In the genomic region with DNA sequence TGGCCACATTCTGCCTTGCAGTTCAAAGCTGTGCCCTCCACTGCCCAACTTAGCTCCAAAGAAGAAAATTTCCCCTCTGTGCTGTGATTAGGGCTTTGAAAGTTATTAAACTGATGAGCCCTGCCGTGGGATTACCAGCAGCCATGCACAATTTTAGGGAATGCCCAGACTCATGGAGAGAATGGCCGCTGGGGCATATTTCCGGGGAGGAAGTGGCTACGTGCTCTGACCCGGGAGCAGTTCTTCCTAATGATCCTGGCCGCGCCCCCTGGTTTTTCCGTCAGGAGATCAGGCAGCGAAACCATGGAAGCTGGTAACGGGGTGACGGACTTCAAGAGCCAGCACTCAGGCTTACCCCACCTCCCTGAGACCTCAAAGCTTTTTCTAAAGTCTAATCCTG, we compare ENCODE assay signal across 22 cellular contexts.
"Had no signal": no experiment of that assay in that cellular context is flagged by ENCODE, and none has a peak within 500 bp of the region (broad histone marks: within the 10 kb centered on the region; RNA-seq: fewer than 3 reads in every experiment).

No MANE protein-coding gene starts in this region.

- ATAC-seq: esophagus mucosa; gastrocnemius medialis; left cardiac atrium; left lung; mucosa of descending colon; natural killer cell treated with Interleukin-12 subunit alpha and Interleukin-12 subunit beta and Interleukin-15 and Interleukin-18, amount 100 ng/mL, for 72 hours; right lobe of liver; stimulated activated naive B cell treated with anti-CD40 and anti-IgM and Interleukin-4, amounts not matched to agents 10 μg/mL and 1 μg/mL and 100 μg/mL, for 72 hours; upper lobe of right lung had no signal

- H3K27me3 ChIP-seq: gastrocnemius medialis, left lung, right lobe of liver, transverse colon, upper lobe of right lung, uterus had no signal

- DNase-seq: effector CD8-positive, alpha-beta T cell; endodermal cell; foreskin fibroblast; gastrocnemius medialis; head of caudate nucleus; left cardiac atrium; left lung; mesenchymal stem cell; mucosa of descending colon; naive B cell; right lobe of liver; small intestine; stimulated activated CD4-positive, alpha-beta T cell treated with anti-CD3 and anti-CD28 coated beads, Interleukin-15, amount 100 ng/mL, for 24 hours; stimulated activated CD4-positive, alpha-beta T cell treated with anti-CD3 and anti-CD28 coated beads, Interleukin-2, amount 100 ng/mL, for 48 hours; stimulated activated naive B cell treated with anti-CD40 and anti-IgM and Interleukin-4, amounts not matched to agents 10 μg/mL and 1 μg/mL and 100 μg/mL, for 72 hours; transverse colon; upper lobe of right lung; uterus had no signal

- H3K9ac ChIP-seq: parathyroid adenoma had no signal

- H3K4me1 ChIP-seq: gastrocnemius medialis, left lung, parathyroid adenoma, right lobe of liver, transverse colon, upper lobe of right lung, uterus had no signal

- FAIRE-seq: small intestine had no signal

- H3K9me3 ChIP-seq: gastrocnemius medialis, right lobe of liver, transverse colon, upper lobe of right lung, uterus had no signal

- H3K27ac ChIP-seq: epithelial cell of prostate, gastrocnemius medialis, left lung, parathyroid adenoma, right lobe of liver, transverse colon, upper lobe of right lung, uterus had no signal

- H3K79me2 ChIP-seq: parathyroid adenoma had no signal

- H3K36me3 ChIP-seq: gastrocnemius medialis, left lung, right lobe of liver, transverse colon, upper lobe of right lung, uterus had no signal

- H2AFZ ChIP-seq: parathyroid adenoma had no signal

- H3K4me3 ChIP-seq: gastrocnemius medialis, left lung, mucosa of descending colon, right lobe of liver, transverse colon, upper lobe of right lung, uterus had no signal
